In genomic region chr13:113447596-113447995, GRCh38 we compare ENCODE assay signal across 18 cellular contexts.
"Had no signal": no experiment of that assay in that cellular context is flagged by ENCODE, and none has a peak within 500 bp of the region (broad histone marks: within the 10 kb centered on the region; RNA-seq: fewer than 3 reads in every experiment).

No MANE protein-coding gene starts in this region.

- H3K27me3 ChIP-seq: brain microvascular endothelial cell, heart right ventricle, neutrophil, suprapubic skin had no signal

- H3K36me3 ChIP-seq: brain microvascular endothelial cell, suprapubic skin had no signal

- H3K9me3 ChIP-seq: heart right ventricle, mucosa of descending colon, neutrophil, suprapubic skin had no signal

- H3K4me3 ChIP-seq: mucosa of descending colon, suprapubic skin had no signal

- DNase-seq: activated CD4-positive, alpha-beta T cell treated with anti-CD3 and anti-CD28 coated beads, Interleukin-2, amount 50 U/mL, for 1 hour; activated CD8-positive, alpha-beta memory T cell treated with anti-CD3 and anti-CD28 coated beads for 24 hours; activated naive CD8-positive, alpha-beta T cell treated with anti-CD3 and anti-CD28 coated beads for 36 hours; anterior cingulate cortex; brain microvascular endothelial cell; effector memory CD8-positive, alpha-beta T cell; heart right ventricle; mucosa of descending colon; naive thymus-derived CD4-positive, alpha-beta T cell; right cardiac atrium; stimulated activated naive CD8-positive, alpha-beta T cell treated with anti-CD3 and anti-CD28 coated beads, Interleukin-15, Interleukin-2, amounts not matched to agents 100 U/mL and 50 U/mL, for 24 hours; T-helper 9 cell; trophoblast cell had no signal

- H3K4me1 ChIP-seq: parathyroid adenoma had no signal

- ATAC-seq: activated CD4-positive, CD25-positive, alpha-beta regulatory T cell treated with anti-CD3 and anti-CD28 coated beads, Interleukin-2, amount 50 U/mL, for 24 hours; effector memory CD8-positive, alpha-beta T cell; heart right ventricle; mucosa of descending colon; naive thymus-derived CD4-positive, alpha-beta T cell; right cardiac atrium; stimulated activated naive CD8-positive, alpha-beta T cell treated with anti-CD3 and anti-CD28 coated beads, Interleukin-15, Interleukin-2, amounts not matched to agents 100 U/mL and 50 U/mL, for 24 hours had no signal

- H3K27ac ChIP-seq: brain microvascular endothelial cell, epithelial cell of prostate, neutrophil, parathyroid adenoma, suprapubic skin had no signal

- H3K9ac ChIP-seq: parathyroid adenoma had no signal
